ENCODE assay signal across 2 cellular contexts in the genomic region with DNA sequence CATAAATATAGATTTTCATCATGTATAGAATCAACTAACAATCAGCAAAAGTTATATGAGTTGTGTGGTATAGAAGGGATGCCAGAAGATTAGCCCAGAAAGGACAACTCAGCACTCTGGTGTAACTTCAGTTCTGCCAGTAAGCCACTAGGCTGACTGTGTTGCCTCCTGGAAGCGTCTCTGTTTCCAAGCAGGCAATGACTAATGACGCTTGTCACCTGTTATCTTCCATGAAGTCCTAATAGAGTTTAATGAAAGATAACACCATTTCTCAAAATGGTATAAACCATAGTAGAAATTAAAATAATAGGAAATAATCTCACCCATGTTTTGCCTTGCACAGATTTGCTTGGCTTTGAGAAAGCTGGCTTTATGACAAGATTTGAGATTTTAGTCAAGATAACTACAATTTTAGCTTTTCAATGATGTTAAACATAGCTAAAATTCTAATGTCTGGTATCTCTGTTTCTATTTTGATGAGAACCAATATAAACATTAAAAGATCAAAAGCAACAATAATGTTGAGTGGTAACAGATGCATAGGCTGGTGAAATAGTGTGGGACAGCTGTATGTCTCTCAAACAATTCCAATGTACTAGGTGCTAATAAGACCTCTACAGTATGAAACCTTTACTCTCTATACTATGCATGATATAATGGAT.
TF ChIP-seq lines count a peak whose summit lies in the region.

No MANE protein-coding gene starts in this region.

TF ChIP-seq in GM23338, 12 proteins besides CTCF, POLR2A, EP300 and RAD21 (continued from another document and continues in another):
- TF ChIP-seq REST (IDR thresholded peaks at IDR 0.05; ENCODE audit: unreplicated experiment), result no peak
- TF ChIP-seq ZNF114 (CRISPR knock-in tag; IDR thresholded peaks at IDR 0.05), result no peak
- TF ChIP-seq NANOG (IDR thresholded peaks at IDR 0.05; ENCODE audit: borderline replicate concordance), result no peak
- no peak for TF ChIP-seq ZNF462 (CRISPR knock-in tag; IDR thresholded peaks at IDR 0.05)
- TF ChIP-seq STAT1 (IDR thresholded peaks at IDR 0.05; ENCODE audit: unreplicated experiment), result no peak
- TF ChIP-seq JUNB (IDR thresholded peaks at IDR 0.05; ENCODE audit: unreplicated experiment), result no peak
- no peak for TF ChIP-seq ZNF331 (CRISPR knock-in tag; IDR thresholded peaks at IDR 0.05; ENCODE audit: low read depth)
- no peak for TF ChIP-seq EZH2phosphoT487 (IDR thresholded peaks at IDR 0.05; ENCODE audit: unreplicated experiment)
- no peak for TF ChIP-seq CREB1 (CRISPR knock-in tag; IDR thresholded peaks at IDR 0.05; ENCODE audit: low read depth)
- TF ChIP-seq POLR2AphosphoS5 (IDR thresholded peaks at IDR 0.05; ENCODE audit: low read depth), result no peak

TF ChIP-seq in WTC11, 78 proteins besides CTCF, POLR2A, EP300 and RAD21 (continued from another document):
- TF ChIP-seq, protein P1, sequence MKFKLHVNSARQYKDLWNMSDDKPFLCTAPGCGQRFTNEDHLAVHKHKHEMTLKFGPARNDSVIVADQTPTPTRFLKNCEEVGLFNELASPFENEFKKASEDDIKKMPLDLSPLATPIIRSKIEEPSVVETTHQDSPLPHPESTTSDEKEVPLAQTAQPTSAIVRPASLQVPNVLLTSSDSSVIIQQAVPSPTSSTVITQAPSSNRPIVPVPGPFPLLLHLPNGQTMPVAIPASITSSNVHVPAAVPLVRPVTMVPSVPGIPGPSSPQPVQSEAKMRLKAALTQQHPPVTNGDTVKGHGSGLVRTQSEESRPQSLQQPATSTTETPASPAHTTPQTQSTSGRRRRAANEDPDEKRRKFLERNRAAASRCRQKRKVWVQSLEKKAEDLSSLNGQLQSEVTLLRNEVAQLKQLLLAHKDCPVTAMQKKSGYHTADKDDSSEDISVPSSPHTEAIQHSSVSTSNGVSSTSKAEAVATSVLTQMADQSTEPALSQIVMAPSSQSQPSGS (CRISPR knock-in tag; IDR thresholded peaks at IDR 0.05; ENCODE audit: borderline replicate concordance, low read depth), result no peak
- TF ChIP-seq SMAD3 (CRISPR knock-in tag; IDR thresholded peaks at IDR 0.05; ENCODE audit: borderline replicate concordance), result no peak
